17 cellular contexts compared by ENCODE assay signal in the genomic region with DNA sequence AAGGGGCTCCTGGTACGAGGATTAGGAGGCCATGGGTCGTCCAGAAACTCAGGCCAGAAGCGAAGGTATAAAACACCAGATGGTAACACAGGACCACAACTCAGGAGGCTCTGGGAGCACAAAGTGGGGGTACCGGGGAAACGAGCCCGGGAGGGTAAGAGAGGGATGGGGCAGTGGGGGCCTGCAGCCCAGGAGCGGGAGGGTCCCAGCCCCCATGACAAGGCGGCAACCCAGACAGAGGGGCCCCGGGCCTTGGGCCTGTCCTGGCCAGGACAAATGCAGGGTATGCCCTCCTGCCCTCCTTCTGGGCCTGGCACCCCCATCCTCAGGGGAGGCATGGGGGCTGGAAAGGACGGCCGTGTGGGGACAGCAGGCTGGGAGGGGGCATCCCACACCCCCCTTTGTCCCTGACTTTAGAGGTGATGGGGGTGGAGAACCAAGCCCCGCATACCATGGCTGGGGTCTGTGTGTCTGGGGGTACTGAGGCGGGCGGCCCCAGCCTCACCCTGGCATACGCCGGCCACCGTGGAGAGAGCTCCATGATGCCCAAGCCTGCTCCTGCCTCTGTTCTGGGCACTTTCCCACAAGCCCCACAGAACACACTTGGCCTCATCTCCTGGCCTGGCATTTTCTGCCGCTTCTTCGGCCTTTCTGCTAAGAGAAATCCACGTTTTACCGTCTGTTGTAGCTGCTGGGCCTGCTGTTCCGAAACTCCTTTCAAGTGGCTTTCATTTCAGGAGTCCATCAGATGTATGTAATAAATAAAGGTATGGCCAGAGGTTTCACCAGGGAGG. TPM values are rescaled to one million over a fixed set of nuclear protein-coding genes. Genes with fewer than 3 reads are reported as not detected.
DNase-seq lines count a peak whose midpoint lies in the region; ATAC-seq and TF ChIP-seq lines count a peak whose summit lies in the region.
"Had no signal": no experiment of that assay in that cellular context is flagged by ENCODE, and none has a peak within 500 bp of the region (broad histone marks: within the 10 kb centered on the region; RNA-seq: fewer than 3 reads in every experiment).

No MANE protein-coding gene starts in this region.

- H4K20me1 ChIP-seq in BLaER1 = no peaks in the 10 kb centered on the region
- H4K20me1 ChIP-seq in HCT116 (ENCODE audit: insufficient read depth) = no peaks in the 10 kb centered on the region

- H3K9me3 ChIP-seq in BLaER1 (no peaks in the 10 kb centered on the region), HCT116 (ENCODE audit: control insufficient read depth in 1 of 2, insufficient read depth in 1 of 2, low read depth in 1 of 2, low read length in 2 of 2) (no peaks in the 10 kb centered on the region)

- no peak overlapping the region for H2AFZ ChIP-seq in HCT116 (ENCODE audit: low read depth, low read length, poor library complexity, severe bottlenecking)
- H2AFZ ChIP-seq: parathyroid adenoma had no signal

- no peaks in the 10 kb centered on the region for H3K27me3 ChIP-seq in BLaER1
- no peaks in the 10 kb centered on the region for H3K27me3 ChIP-seq in HCT116 (ENCODE audit: insufficient read depth, low read length)

- POLR2A ChIA-PET in HCT116 (lab: Charles Lee) = no interaction called here

- TF ChIP-seq CTCF in HCT116 (IDR thresholded peaks at IDR 0.05 in 2 of 3, conservative IDR thresholded peaks at IDR 0.05 in 1 of 3; ENCODE audit: borderline replicate concordance in 1 of 3, insufficient read depth in 1 of 3, low read depth in 2 of 3, low read length in 2 of 3) (no peak), nephron (IDR thresholded peaks at IDR 0.05; ENCODE audit: unreplicated experiment in 3 of 3) (no peak)

- intact Hi-C loops in HCT116 (cut with micrococcal nuclease) = no loop called here

- H3K4me1 ChIP-seq in BLaER1 (peaks cover 89% of the 10 kb centered on the region), HCT116 (ENCODE audit: control insufficient read depth in 1 of 2, insufficient read depth in 2 of 2, low read length in 2 of 2) (peaks cover 21 to 74% of the 10 kb centered on the region in 2 experiments)
- H3K4me1 ChIP-seq: parathyroid adenoma had no signal

- H3K4me1 Mint-ChIP-seq in activated naive CD8-positive, alpha-beta T cell treated with anti-CD3 and anti-CD28 coated beads for 36 hours = peaks cover 43% of the 10 kb centered on the region
- peaks cover 40% of the 10 kb centered on the region for H3K4me1 Mint-ChIP-seq in nephron

- RAD21 ChIA-PET in HCT116 (lab: Charles Lee; ENCODE audit: low non-redundant PET in 1 of 2, low total read pairs in 2 of 2, uncharacterized antibody in 2 of 2, unreplicated experiment in 2 of 2) = no interaction called here

- H3K4me2 ChIP-seq in BLaER1 (peak overlapping the region; percentile 70), HCT116 (ENCODE audit: low read length) (peak overlapping the region; percentile 40)

- H3K79me2 ChIP-seq in HCT116 (ENCODE audit: insufficient read depth, low read length) = no peaks in the 10 kb centered on the region
- H3K79me2 ChIP-seq: parathyroid adenoma had no signal

- H3K9me3 Mint-ChIP-seq in activated naive CD8-positive, alpha-beta T cell treated with anti-CD3 and anti-CD28 coated beads for 36 hours = no peaks in the 10 kb centered on the region
- H3K9me3 Mint-ChIP-seq in nephron = no peaks in the 10 kb centered on the region
- H3K9me3 Mint-ChIP-seq: activated naive CD4-positive, alpha-beta T cell treated with anti-CD3 and anti-CD28 coated beads, Interleukin-2, amount 50 U/mL, for 24 hours; CD4-positive, alpha-beta T cell; stimulated activated naive CD8-positive, alpha-beta T cell treated with anti-CD3 and anti-CD28 coated beads, Interleukin-15, amount 100 ng/mL, for 72 hours had no signal

- TF ChIP-seq POLR2A in HCT116 (IDR thresholded peaks at IDR 0.05; ENCODE audit: borderline replicate concordance, extremely low read depth, insufficient read depth, insufficient read length) = no peak

- H3K27ac Mint-ChIP-seq in activated naive CD8-positive, alpha-beta T cell treated with anti-CD3 and anti-CD28 coated beads for 36 hours = no peak overlapping the region
- H3K27ac Mint-ChIP-seq in nephron = peak overlapping the region; percentile 75 to 83 (median 76)
- H3K27ac Mint-ChIP-seq: activated naive CD4-positive, alpha-beta T cell treated with anti-CD3 and anti-CD28 coated beads, Interleukin-2, amount 50 U/mL, for 24 hours; CD4-positive, alpha-beta T cell had no signal

- CTCF ChIA-PET in HCT116 (lab: Charles Lee) = interaction anchor here (1.2 kb wide), 1 partner anchor 18 kb away, joined by 3 read pairs; no protein-coding TSS in a partner anchor

- no peaks in the 10 kb centered on the region for H3K9me2 ChIP-seq in HCT116 (ENCODE audit: insufficient read depth)

- H3K27ac ChIP-seq in BLaER1 = peak overlapping the region; percentile 72
- no peak overlapping the region for H3K27ac ChIP-seq in HCT116 (ENCODE audit: low read depth, low read length)
- H3K27ac ChIP-seq: parathyroid adenoma had no signal

- H3K36me3 ChIP-seq in BLaER1 = no peaks in the 10 kb centered on the region
- no peaks in the 10 kb centered on the region for H3K36me3 ChIP-seq in HCT116 (ENCODE audit: control insufficient read depth in 1 of 2, insufficient read depth in 2 of 2, low read length in 2 of 2)

- ATAC-seq in HCT116 = no peak
- ATAC-seq in HG02852 (IDR thresholded peaks at IDR 0.05; ENCODE audit: unreplicated experiment) = no peak
- ATAC-seq: stimulated activated naive CD8-positive, alpha-beta T cell treated with anti-CD3 and anti-CD28 coated beads, Interleukin-15, amount 100 ng/mL, for 72 hours had no signal

- H3K27me3 Mint-ChIP-seq in activated naive CD8-positive, alpha-beta T cell treated with anti-CD3 and anti-CD28 coated beads for 36 hours = peaks cover 3% of the 10 kb centered on the region
- H3K27me3 Mint-ChIP-seq in nephron (ENCODE audit: low read depth) = peaks cover 10% of the 10 kb centered on the region
- H3K27me3 Mint-ChIP-seq: stimulated activated naive CD8-positive, alpha-beta T cell treated with anti-CD3 and anti-CD28 coated beads, Interleukin-15, amount 100 ng/mL, for 72 hours had no signal

- H3K4me3 Mint-ChIP-seq in activated naive CD8-positive, alpha-beta T cell treated with anti-CD3 and anti-CD28 coated beads for 36 hours = peak overlapping the region; percentile 14
- H3K4me3 Mint-ChIP-seq in nephron = no peak overlapping the region
- H3K4me3 Mint-ChIP-seq: activated naive CD4-positive, alpha-beta T cell treated with anti-CD3 and anti-CD28 coated beads, Interleukin-2, amount 50 U/mL, for 24 hours; CD4-positive, alpha-beta T cell had no signal

- H3K4me3 ChIP-seq in BLaER1 (no peak overlapping the region), HCT116 (replicated peaks in 1 of 2; ENCODE audit: low read depth in 1 of 2, low read length in 2 of 2) (no peak overlapping the region)

- H3K36me3 Mint-ChIP-seq in activated naive CD8-positive, alpha-beta T cell treated with anti-CD3 and anti-CD28 coated beads for 36 hours = peaks cover 35% of the 10 kb centered on the region
- no peaks in the 10 kb centered on the region for H3K36me3 Mint-ChIP-seq in nephron (ENCODE audit: low read depth)
- H3K36me3 Mint-ChIP-seq: activated naive CD4-positive, alpha-beta T cell treated with anti-CD3 and anti-CD28 coated beads, Interleukin-2, amount 50 U/mL, for 24 hours had no signal

- DNase-seq in HCT116 (ENCODE audit: low read depth, low spot score) (no peak), RKO (ENCODE audit: low spot score) (no peak), NK-92 (lab: John Stamatoyannopoulos, UW; ENCODE audit: unreplicated experiment) (no peak)
- no peak for DNase-seq in activated naive CD8-positive, alpha-beta T cell treated with anti-CD3 and anti-CD28 coated beads for 36 hours
- DNase-seq in effector CD4-positive, alpha-beta T cell = no peak
- DNase-seq: activated CD4-positive, alpha-beta T cell treated with anti-CD3 and anti-CD28 coated beads for 1 hour; CD4-positive, alpha-beta T cell; glutamatergic neuron; NCI-H446 treated with DMSO at 0.1 percent for 48 hours; SHP77 treated with DMSO at 0.1 percent for 48 hours; stimulated activated CD4-positive, alpha-beta T cell treated with anti-CD3 and anti-CD28 coated beads, Interleukin-4, amount 100 ng/mL, for 1 hour had no signal

- TF ChIP-seq RAD21 in HCT116 (IDR thresholded peaks at IDR 0.05; ENCODE audit: low read depth) = no peak

- H3K9ac ChIP-seq in BLaER1 (peak overlapping the region; percentile 59; the same call in 1 of the 2 replicates), HCT116 (ENCODE audit: low read length) (peak overlapping the region; percentile 36)
- H3K9ac ChIP-seq: parathyroid adenoma had no signal

- BruUV-seq in HCT116 (replicated peaks; lab: Mats Ljungman, UMichigan) = no TSS peak

TF ChIP-seq in HCT116, 20 proteins besides CTCF, POLR2A, EP300 and RAD21 (continues in another document):
- no peak for TF ChIP-seq ZBTB33 (IDR thresholded peaks at IDR 0.05; ENCODE audit: extremely low read depth, insufficient replicate concordance, low read length)
- no peak for TF ChIP-seq ZFX (IDR thresholded peaks at IDR 0.05)
- TF ChIP-seq SRF (IDR thresholded peaks at IDR 0.05; ENCODE audit: low read depth) = no peak

RNA-seq across cellular contexts. Expression of gene EXOC3, which starts 46.9 kb away (rescaled TPM):
- total RNA-seq in HCT116 (2021; ENCODE audit: unreplicated experiment) = 52.4 TPM
- polyA plus RNA-seq in HCT116 (2012) = 42.8 and 48.1 TPM in 2 replicates
- total RNA-seq in activated naive CD8-positive, alpha-beta T cell treated with anti-CD3 and anti-CD28 coated beads for 36 hours = 10 to 100 TPM; 58.2 to 61.2 TPM
